Comparison of ENCODE assay signal across 29 cellular contexts in the genomic region with DNA sequence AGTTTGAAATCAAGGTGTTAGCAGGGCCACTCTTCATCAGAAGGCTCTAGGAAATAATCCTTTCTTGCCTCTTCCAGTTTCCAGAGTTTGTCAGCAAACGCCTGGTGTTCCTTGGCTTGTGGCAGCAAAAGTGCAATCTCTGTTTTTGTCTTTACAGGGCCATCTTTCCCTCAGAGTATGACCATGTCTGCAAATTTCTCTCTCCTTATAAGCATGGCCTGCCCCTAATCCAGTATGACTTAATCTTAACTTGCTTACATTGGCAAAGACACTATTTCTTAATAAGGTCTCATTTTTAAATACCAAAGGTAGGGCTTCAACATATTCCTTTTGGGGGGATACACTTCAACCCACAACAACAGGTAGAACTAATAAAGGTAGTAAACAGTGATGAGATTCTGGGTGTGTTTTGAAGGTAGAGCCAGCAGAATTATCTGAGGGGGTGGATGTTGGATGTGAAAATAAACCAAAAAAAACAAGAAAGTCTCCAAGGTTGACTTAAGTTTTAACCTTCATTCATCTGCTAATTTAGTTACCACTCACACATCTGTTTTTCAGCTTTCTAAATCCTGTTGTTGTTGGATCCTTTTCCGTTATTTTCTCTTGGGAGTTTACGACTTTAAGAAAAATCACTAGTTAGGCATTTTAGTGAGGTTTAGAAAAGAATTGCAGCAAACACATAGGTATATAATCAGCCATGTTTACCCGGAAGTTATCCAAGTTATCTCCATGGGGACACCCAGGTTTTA.
"Had no signal": no experiment of that assay in that cellular context is flagged by ENCODE, and none has a peak within 500 bp of the region (broad histone marks: within the 10 kb centered on the region; RNA-seq: fewer than 3 reads in every experiment).

No MANE protein-coding gene starts in this region.

- H3K9me3 ChIP-seq: pancreas, prostate gland, transverse colon had no signal

- DNase-seq: activated CD4-positive, alpha-beta memory T cell treated with anti-CD3 and anti-CD28 coated beads, Interleukin-2, amount 10 ng/mL, durations not matched to agents 7 days and 5 days; activated CD4-positive, alpha-beta T cell treated with anti-CD3 and anti-CD28 coated beads for 1 hour; activated CD4-positive, alpha-beta T cell treated with anti-CD3 and anti-CD28 coated beads, Interleukin-2, amount 10 ng/mL, durations not matched to agents 7 days and 5 days; activated CD8-positive, alpha-beta memory T cell treated with anti-CD3 and anti-CD28 coated beads, Interleukin-2, amount 50 U/mL, for 48 hours; activated gamma-delta T cell treated with Interleukin-2 at 50 U/mL for 16 hours; activated naive CD4-positive, alpha-beta T cell treated with anti-CD3 and anti-CD28 coated beads, Interleukin-2, amount 50 U/mL, for 16 hours; activated T-cell treated with anti-CD3 and anti-CD28 coated beads, Interleukin-2, amount 50 U/mL, for 4 hours; amygdala; caudate nucleus; cortex of kidney; effector memory CD8-positive, alpha-beta T cell; foreskin fibroblast; head of caudate nucleus; kidney glomerular epithelial cell; mesendoderm; pancreas; retina; stimulated activated CD4-positive, alpha-beta T cell treated with anti-CD3 and anti-CD28 coated beads, Interleukin-15, amount 100 ng/mL, for 24 hours; stimulated activated CD4-positive, alpha-beta T cell treated with anti-CD3 and anti-CD28 coated beads, Interleukin-2, amount 100 ng/mL, for 24 hours; stimulated activated naive B cell treated with anti-CD40 and anti-IgM and Interleukin-4, amounts not matched to agents 10 μg/mL and 1 μg/mL and 100 μg/mL, for 72 hours; T-helper 2 cell; transverse colon had no signal

- H3K27ac ChIP-seq: pancreas, prostate gland, transverse colon had no signal

- H3K4me2 ChIP-seq: smooth muscle cell had no signal

- H3K36me3 Mint-ChIP-seq: brain; natural killer cell treated with Interleukin-12 subunit alpha and Interleukin-12 subunit beta and Interleukin-15 and Interleukin-18, amount 100 ng/mL, for 72 hours; stimulated activated naive B cell treated with anti-CD40 and anti-IgM and Interleukin-4, amounts not matched to agents 10 μg/mL and 1 μg/mL and 100 μg/mL, for 72 hours; WTC11 had no signal

- H3K9me3 Mint-ChIP-seq: stimulated activated naive B cell treated with anti-CD40 and anti-IgM and Interleukin-4, amounts not matched to agents 10 μg/mL and 1 μg/mL and 100 μg/mL, for 72 hours; WTC11 had no signal

- H3K4me1 Mint-ChIP-seq: activated CD4-positive, alpha-beta memory T cell treated with anti-CD3 and anti-CD28 coated beads, Interleukin-2, amount 10 ng/mL, durations not matched to agents 7 days and 5 days; activated CD4-positive, alpha-beta T cell treated with anti-CD3 and anti-CD28 coated beads, Interleukin-2, amount 10 ng/mL, durations not matched to agents 7 days and 5 days; activated T-helper 17 cell treated with anti-CD3 and anti-CD28 coated beads, Interleukin-2, amount 50 U/mL, for 72 hours; brain; stimulated activated naive B cell treated with anti-CD40 and anti-IgM and Interleukin-4, amounts not matched to agents 10 μg/mL and 1 μg/mL and 100 μg/mL, for 72 hours had no signal

- H3K27me3 Mint-ChIP-seq: activated CD4-positive, alpha-beta memory T cell treated with anti-CD3 and anti-CD28 coated beads, Interleukin-2, amount 10 ng/mL, durations not matched to agents 7 days and 5 days; activated CD4-positive, alpha-beta T cell treated with anti-CD3 and anti-CD28 coated beads, Interleukin-2, amount 10 ng/mL, durations not matched to agents 7 days and 5 days; activated T-helper 17 cell treated with anti-CD3 and anti-CD28 coated beads, Interleukin-2, amount 50 U/mL, for 72 hours; effector memory CD8-positive, alpha-beta T cell; natural killer cell treated with Interleukin-12 subunit alpha and Interleukin-12 subunit beta and Interleukin-15 and Interleukin-18, amount 100 ng/mL, for 72 hours; stimulated activated naive B cell treated with anti-CD40 and anti-IgM and Interleukin-4, amounts not matched to agents 10 μg/mL and 1 μg/mL and 100 μg/mL, for 72 hours had no signal

- H3K4me1 ChIP-seq: pancreas, prostate gland, transverse colon had no signal

- H3K4me3 ChIP-seq: lung, pancreas, prostate gland, smooth muscle cell, transverse colon had no signal

- H3K36me3 ChIP-seq: pancreas, prostate gland, transverse colon had no signal

- H3K4me3 Mint-ChIP-seq: activated CD4-positive, alpha-beta memory T cell treated with anti-CD3 and anti-CD28 coated beads, Interleukin-2, amount 10 ng/mL, durations not matched to agents 7 days and 5 days; activated CD4-positive, alpha-beta T cell treated with anti-CD3 and anti-CD28 coated beads, Interleukin-2, amount 10 ng/mL, durations not matched to agents 7 days and 5 days; activated T-cell treated with anti-CD3 and anti-CD28 coated beads, Interleukin-2, amount 50 U/mL, for 4 hours; activated T-helper 17 cell treated with anti-CD3 and anti-CD28 coated beads, Interleukin-2, amount 50 U/mL, for 72 hours; brain; effector memory CD8-positive, alpha-beta T cell; natural killer cell treated with Interleukin-12 subunit alpha and Interleukin-12 subunit beta and Interleukin-15 and Interleukin-18, amount 100 ng/mL, for 72 hours; stimulated activated naive B cell treated with anti-CD40 and anti-IgM and Interleukin-4, amounts not matched to agents 10 μg/mL and 1 μg/mL and 100 μg/mL, for 72 hours; WTC11 had no signal

- H3K27me3 ChIP-seq: pancreas, transverse colon had no signal

- H3K27ac Mint-ChIP-seq: activated CD4-positive, alpha-beta memory T cell treated with anti-CD3 and anti-CD28 coated beads, Interleukin-2, amount 10 ng/mL, durations not matched to agents 7 days and 5 days; activated CD4-positive, alpha-beta T cell treated with anti-CD3 and anti-CD28 coated beads, Interleukin-2, amount 10 ng/mL, durations not matched to agents 7 days and 5 days; activated T-helper 17 cell treated with anti-CD3 and anti-CD28 coated beads, Interleukin-2, amount 50 U/mL, for 72 hours; brain; effector memory CD8-positive, alpha-beta T cell; natural killer cell treated with Interleukin-12 subunit alpha and Interleukin-12 subunit beta and Interleukin-15 and Interleukin-18, amount 100 ng/mL, for 72 hours; stimulated activated naive B cell treated with anti-CD40 and anti-IgM and Interleukin-4, amounts not matched to agents 10 μg/mL and 1 μg/mL and 100 μg/mL, for 72 hours; WTC11 had no signal
